ENCODE assay signal across 24 cellular contexts in the genomic region with DNA sequence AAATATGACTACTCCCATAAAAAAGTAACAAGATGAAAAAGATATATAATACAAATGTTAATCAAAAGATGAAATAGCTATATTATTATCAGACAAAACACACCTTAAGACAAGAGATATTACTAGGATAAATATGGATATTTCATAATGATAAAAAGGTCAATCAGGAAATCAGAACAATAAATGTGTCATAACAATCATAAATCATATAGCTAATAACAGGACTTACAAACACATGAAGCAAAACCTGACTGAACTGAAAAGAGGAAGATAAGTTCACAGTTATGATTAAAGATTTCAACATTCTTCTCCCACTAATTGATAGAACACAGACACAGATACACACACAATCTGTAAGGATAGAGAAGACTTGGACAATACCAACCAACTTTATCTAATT.
"Had no signal": no experiment of that assay in that cellular context is flagged by ENCODE, and none has a peak within 500 bp of the region (broad histone marks: within the 10 kb centered on the region; RNA-seq: fewer than 3 reads in every experiment).

No MANE protein-coding gene starts in this region.

- ATAC-seq: activated CD8-positive, alpha-beta T cell treated with anti-CD3 and anti-CD28 coated beads for 36 hours; activated naive CD8-positive, alpha-beta T cell treated with anti-CD3 and anti-CD28 coated beads, Interleukin-2, amount 50 U/mL, for 24 hours; effector memory CD8-positive, alpha-beta T cell; left cardiac atrium; psoas muscle; stimulated activated naive CD8-positive, alpha-beta T cell treated with anti-CD3 and anti-CD28 coated beads, Interleukin-15, Interleukin-2, amounts not matched to agents 100 U/mL and 50 U/mL, for 24 hours had no signal

- DNase-seq: activated CD4-positive, alpha-beta T cell treated with anti-CD3 and anti-CD28 coated beads, Interleukin-2, amount 10 ng/mL, durations not matched to agents 7 days and 5 days; activated CD4-positive, CD25-positive, alpha-beta regulatory T cell treated with anti-CD3 and anti-CD28 coated beads, Interleukin-2, amount 50 U/mL, for 72 hours; activated CD8-positive, alpha-beta T cell treated with anti-CD3 and anti-CD28 coated beads for 36 hours; activated gamma-delta T cell; activated naive CD4-positive, alpha-beta T cell treated with anti-CD3 and anti-CD28 coated beads, Interleukin-2, amount 50 U/mL, for 16 hours; activated naive CD8-positive, alpha-beta T cell treated with anti-CD3 and anti-CD28 coated beads, Interleukin-2, amount 50 U/mL, for 24 hours; aorta; brain microvascular endothelial cell; caudate nucleus; effector memory CD8-positive, alpha-beta T cell; glutamatergic neuron; islet precursor cell; left cardiac atrium; ovary; psoas muscle; stimulated activated CD4-positive, alpha-beta T cell treated with anti-CD3 and anti-CD28 coated beads, Interleukin-12 subunit alpha, Interleukin-12 subunit beta, amount 100 ng/mL, for 4 hours; stimulated activated CD4-positive, alpha-beta T cell treated with anti-CD3 and anti-CD28 coated beads, Interleukin-4, amount 100 ng/mL, for 4 hours; stimulated activated naive CD8-positive, alpha-beta T cell treated with anti-CD3 and anti-CD28 coated beads, Interleukin-15, Interleukin-2, amounts not matched to agents 100 U/mL and 50 U/mL, for 24 hours; upper lobe of left lung; WERI-Rb-1 had no signal

- H3K9me3 Mint-ChIP-seq: activated CD8-positive, alpha-beta T cell treated with anti-CD3 and anti-CD28 coated beads for 36 hours; activated naive CD8-positive, alpha-beta T cell treated with anti-CD3 and anti-CD28 coated beads, Interleukin-2, amount 50 U/mL, for 24 hours; activated T-helper 1 cell treated with anti-CD3 and anti-CD28 coated beads, Interleukin-12 subunit alpha, Interleukin-12 subunit beta, Interleukin-2, Interleukin-4 antibody, amounts not matched to agents 30 ng/mL and 10 ng/mL and 1 ng/mL, durations not matched to agents 14 hours and 24 hours and 36 hours; memory B cell; nephron; T-helper 2 cell treated with Interferon-gamma antibody and Interleukin-4, amounts not matched to agents 5 μg/mL and 100 μg/mL, for 36 hours had no signal

- H3K4me1 Mint-ChIP-seq: activated CD4-positive, alpha-beta T cell treated with anti-CD3 and anti-CD28 coated beads, Interleukin-2, amount 10 ng/mL, durations not matched to agents 7 days and 5 days; activated naive CD8-positive, alpha-beta T cell treated with anti-CD3 and anti-CD28 coated beads, Interleukin-2, amount 50 U/mL, for 24 hours; memory B cell; nephron had no signal

- H3K4me3 Mint-ChIP-seq: activated CD4-positive, alpha-beta T cell treated with anti-CD3 and anti-CD28 coated beads, Interleukin-2, amount 10 ng/mL, durations not matched to agents 7 days and 5 days; activated CD8-positive, alpha-beta T cell treated with anti-CD3 and anti-CD28 coated beads for 36 hours; activated naive CD8-positive, alpha-beta T cell treated with anti-CD3 and anti-CD28 coated beads, Interleukin-2, amount 50 U/mL, for 24 hours; activated T-helper 1 cell treated with anti-CD3 and anti-CD28 coated beads, Interleukin-12 subunit alpha, Interleukin-12 subunit beta, Interleukin-2, Interleukin-4 antibody, amounts not matched to agents 30 ng/mL and 10 ng/mL and 1 ng/mL, durations not matched to agents 14 hours and 24 hours and 36 hours; effector memory CD8-positive, alpha-beta T cell; memory B cell; nephron; T-helper 2 cell treated with Interferon-gamma antibody and Interleukin-4, amounts not matched to agents 5 μg/mL and 100 μg/mL, for 36 hours had no signal

- H3K27ac Mint-ChIP-seq: activated CD4-positive, alpha-beta T cell treated with anti-CD3 and anti-CD28 coated beads, Interleukin-2, amount 10 ng/mL, durations not matched to agents 7 days and 5 days; activated CD8-positive, alpha-beta T cell treated with anti-CD3 and anti-CD28 coated beads for 36 hours; activated naive CD8-positive, alpha-beta T cell treated with anti-CD3 and anti-CD28 coated beads, Interleukin-2, amount 50 U/mL, for 24 hours; activated T-helper 1 cell treated with anti-CD3 and anti-CD28 coated beads, Interleukin-12 subunit alpha, Interleukin-12 subunit beta, Interleukin-2, Interleukin-4 antibody, amounts not matched to agents 30 ng/mL and 10 ng/mL and 1 ng/mL, durations not matched to agents 14 hours and 24 hours and 36 hours; effector memory CD8-positive, alpha-beta T cell; memory B cell; nephron; T-helper 2 cell treated with Interferon-gamma antibody and Interleukin-4, amounts not matched to agents 5 μg/mL and 100 μg/mL, for 36 hours had no signal

- H3K36me3 Mint-ChIP-seq: memory B cell had no signal
